ENCODE assay signal across 1 cellular context in genomic region chr19:3523361-3524074, GRCh38.
A peak's percentile ranks its signal among the peaks of the same experiment; 100 is the strongest.
TF ChIP-seq lines count a peak whose summit lies in the region.

No MANE protein-coding gene starts in this region.

TF ChIP-seq in HepG2, 621 proteins besides CTCF, POLR2A, EP300 and RAD21:
- no peak for TF ChIP-seq ZNF264 (CRISPR knock-in tag; IDR thresholded peaks at IDR 0.05)
- 0 out of 2 replicates have a peak, but pooled peaks have one; percentile 3 for TF ChIP-seq RBFOX2 (IDR thresholded peaks at IDR 0.05; ENCODE audit: low read depth, low read length)
